In the genomic region with DNA sequence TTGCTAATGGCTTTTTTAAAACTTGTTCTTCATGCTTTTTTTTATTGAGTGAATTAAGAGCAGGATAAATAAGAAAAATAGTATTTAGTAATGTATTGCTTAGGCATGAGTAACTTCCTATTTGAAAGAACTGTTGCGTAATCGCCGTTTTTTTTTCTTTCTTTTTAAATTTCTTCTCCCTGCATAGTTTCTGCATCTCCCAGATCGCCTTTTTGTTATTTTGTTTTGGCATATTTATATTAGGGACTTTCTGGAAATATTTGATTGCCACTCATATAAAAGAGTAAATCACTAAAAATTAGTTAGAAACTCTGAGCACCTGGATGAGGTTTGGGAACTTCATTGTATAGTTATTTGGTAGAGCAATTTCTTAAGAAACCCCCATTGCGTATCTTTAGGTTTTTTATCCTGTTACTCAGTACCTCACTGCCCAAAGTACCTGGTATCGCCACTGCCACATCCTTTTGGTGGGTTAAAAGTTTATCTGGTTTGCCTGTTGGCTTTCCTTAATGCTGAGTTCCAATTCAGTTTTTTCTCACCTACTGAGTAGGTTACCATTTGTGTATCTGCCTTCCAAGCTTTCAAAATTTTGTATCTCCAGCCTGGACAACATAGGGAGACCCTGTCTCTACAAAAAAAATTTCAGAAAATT, we compare ENCODE assay signal across 10 cellular contexts. TPM values are rescaled to one million over a fixed set of nuclear protein-coding genes. Genes with fewer than 3 reads are reported as not detected.
DNase-seq lines count a peak whose midpoint lies in the region; ATAC-seq and TF ChIP-seq lines count a peak whose summit lies in the region.
"Had no signal": no experiment of that assay in that cellular context is flagged by ENCODE, and none has a peak within 500 bp of the region (broad histone marks: within the 10 kb centered on the region; RNA-seq: fewer than 3 reads in every experiment).

No MANE protein-coding gene starts in this region.

- peaks cover 5 to 26% of the 10 kb centered on the region in 2 donors for H3K4me1 ChIP-seq in ascending aorta
- H3K4me1 ChIP-seq: parathyroid adenoma had no signal

- peak overlapping the region; percentile 78 for H3K4me3 Mint-ChIP-seq in HFFc6

- H3K36me3 Mint-ChIP-seq in HFFc6 (ENCODE audit: low read depth): peaks cover 46% of the 10 kb centered on the region

- peaks cover 4 to 8% of the 10 kb centered on the region in 2 donors for H3K36me3 ChIP-seq in ascending aorta

- no peak for TF ChIP-seq CTCF in HFFc6 (IDR thresholded peaks at IDR 0.05)
- TF ChIP-seq CTCF in ascending aorta (IDR thresholded peaks at IDR 0.05): no peak

- CTCF ChIA-PET in HEK293T (lab: Yijun Ruan, JAX): no interaction called here

- POLR2A ChIA-PET in HEK293T (lab: Yijun Ruan, JAX): no interaction called here

- peaks cover 57% of the 10 kb centered on the region for H3K4me1 Mint-ChIP-seq in HFFc6 (ENCODE audit: low read depth)

- ATAC-seq in left colon (no peak), GM19467 (IDR thresholded peaks at IDR 0.05; ENCODE audit: unreplicated experiment) (no peak), HG03571 (IDR thresholded peaks at IDR 0.05; ENCODE audit: unreplicated experiment) (no peak)

- no peaks in the 10 kb centered on the region for H3K27me3 Mint-ChIP-seq in HFFc6 (ENCODE audit: insufficient read depth)

- peak overlapping the region; percentile 48 to 56 for H3K27ac ChIP-seq in ascending aorta

- peaks cover 31% of the 10 kb centered on the region for H3K9me3 Mint-ChIP-seq in HFFc6

- H3K4me3 ChIP-seq in ascending aorta: no peak overlapping the region

- H3K27ac Mint-ChIP-seq in HFFc6: peak overlapping the region; percentile 65

- intact Hi-C loops in ascending aorta (cut with DNase I) (loop anchor here (2.0 kb wide), 1 partner anchor 146 kb away; a partner anchor contains a TSS), left colon (cut with DNase I, micrococcal nuclease) (no loop called here)

- H3K27me3 ChIP-seq in ascending aorta: no peaks in the 10 kb centered on the region

- H3K9me3 ChIP-seq in ascending aorta: peaks cover 0 to 13% of the 10 kb centered on the region in 2 donors

- DNase-seq in AG08395 (ENCODE audit: low spot score) (peak; percentile 21), HFFc6 (peak; percentile 50), ascending aorta (ENCODE audit: low spot score in 2 of 2) (no peak), kidney glomerular epithelial cell (lab: John Stamatoyannopoulos, UW) (peak; percentile 25), left colon (no peak), HEK293T (ENCODE audit: extremely low spot score) (no peak)
- DNase-seq: NCI-H82 had no signal

TF ChIP-seq in HEK293T, 16 proteins besides CTCF, POLR2A, EP300 and RAD21:
- no peak for TF ChIP-seq SUZ12 (IDR thresholded peaks at IDR 0.05)
- no peak for TF ChIP-seq ARNT (IDR thresholded peaks at IDR 0.05)
- no peak for TF ChIP-seq L3MBTL2 (conservative IDR thresholded peaks at IDR 0.05)
- TF ChIP-seq ELF4 (IDR thresholded peaks at IDR 0.05): no peak
- TF ChIP-seq HDGF (IDR thresholded peaks at IDR 0.05; ENCODE audit: borderline replicate concordance): no peak
- TF ChIP-seq, protein P1, sequence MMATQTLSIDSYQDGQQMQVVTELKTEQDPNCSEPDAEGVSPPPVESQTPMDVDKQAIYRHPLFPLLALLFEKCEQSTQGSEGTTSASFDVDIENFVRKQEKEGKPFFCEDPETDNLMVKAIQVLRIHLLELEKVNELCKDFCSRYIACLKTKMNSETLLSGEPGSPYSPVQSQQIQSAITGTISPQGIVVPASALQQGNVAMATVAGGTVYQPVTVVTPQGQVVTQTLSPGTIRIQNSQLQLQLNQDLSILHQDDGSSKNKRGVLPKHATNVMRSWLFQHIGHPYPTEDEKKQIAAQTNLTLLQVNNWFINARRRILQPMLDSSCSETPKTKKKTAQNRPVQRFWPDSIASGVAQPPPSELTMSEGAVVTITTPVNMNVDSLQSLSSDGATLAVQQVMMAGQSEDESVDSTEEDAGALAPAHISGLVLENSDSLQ (IDR thresholded peaks at IDR 0.05): no peak
- TF ChIP-seq BHLHE40 (IDR thresholded peaks at IDR 0.05; ENCODE audit: borderline replicate concordance): no peak
- TF ChIP-seq NFRKB (IDR thresholded peaks at IDR 0.05): no peak
- no peak for TF ChIP-seq FOXM1 (IDR thresholded peaks at IDR 0.05; ENCODE audit: borderline replicate concordance)
- no peak for TF ChIP-seq ZNF384 (IDR thresholded peaks at IDR 0.05)

RNA-seq across cellular contexts. Expression of a gene that starts 36.2 kb away (rescaled TPM):
- total RNA-seq in HFFc6 (2021; fragmentation: NEBNext Ultra II Directional; extraction: Animal tissue kit (Norgen Biotek cat#: 25700)): 1 to 10 TPM; 4.8 to 6.7 (median 5.7) TPM
- total RNA-seq in ascending aorta (35.7 TPM), left colon (10 to 100 TPM in 1 of 2 donors, 1 to 10 TPM in 1; 7.6 to 16.4 TPM)

Comparison
In these comparisons a context has a peak if more than half of its experiments do, and no peak if none do; other contexts are left out.
1. DNase-seq: peak in AG08395 (single experiment), HFFc6 (single experiment) and kidney glomerular epithelial cell (single experiment); none in ascending aorta (0 of 2), left colon (0 of 2) and HEK293T (single experiment).